1 cellular context compared by ENCODE assay signal in genomic region chr20:53080412-53080962, GRCh38.
TF ChIP-seq lines count a peak whose summit lies in the region.

No MANE protein-coding gene starts in this region.

TF ChIP-seq in HepG2, 621 proteins besides CTCF, POLR2A, EP300 and RAD21 (continued from another document):
- TF ChIP-seq AKNA (CRISPR knock-in tag; IDR thresholded peaks at IDR 0.05; ENCODE audit: borderline replicate concordance): no peak
- TF ChIP-seq DNMT3B (CRISPR knock-in tag; conservative IDR thresholded peaks at IDR 0.05): 0 out of 2 replicates have a peak, but pooled peaks have one; percentile 51
- TF ChIP-seq SNAI1 (CRISPR knock-in tag; IDR thresholded peaks at IDR 0.05; ENCODE audit: borderline replicate concordance): no peak
- TF ChIP-seq ZFP91 (CRISPR knock-in tag; IDR thresholded peaks at IDR 0.05; ENCODE audit: borderline replicate concordance): 0 out of 2 replicates have a peak, but pooled peaks have one; percentile 27
- TF ChIP-seq ZNF558 (CRISPR knock-in tag; IDR thresholded peaks at IDR 0.05; ENCODE audit: borderline replicate concordance): no peak
- 0 out of 2 replicates have a peak, but pooled peaks have one; percentile 30 for TF ChIP-seq ZNF605 (CRISPR knock-in tag; IDR thresholded peaks at IDR 0.05)
- no peak for TF ChIP-seq GABPB1 (CRISPR knock-in tag; IDR thresholded peaks at IDR 0.05)
- peak; percentile 67; the same call in 1 of the 2 replicates for TF ChIP-seq ZNF430 (CRISPR knock-in tag; IDR thresholded peaks at IDR 0.05)
- TF ChIP-seq ZNF276 (CRISPR knock-in tag; IDR thresholded peaks at IDR 0.05; ENCODE audit: low read depth): 0 out of 2 replicates have a peak, but pooled peaks have one; percentile 8
- TF ChIP-seq SNAPC5 (CRISPR knock-in tag; IDR thresholded peaks at IDR 0.05; ENCODE audit: borderline replicate concordance): no peak
- 0 out of 2 replicates have a peak, but pooled peaks have one; percentile 49 for TF ChIP-seq KDM4B (CRISPR knock-in tag; IDR thresholded peaks at IDR 0.05)
- TF ChIP-seq PATZ1 (CRISPR knock-in tag; IDR thresholded peaks at IDR 0.05): no peak
- no peak for TF ChIP-seq SIX1 (CRISPR knock-in tag; IDR thresholded peaks at IDR 0.05; ENCODE audit: borderline replicate concordance)
- TF ChIP-seq REL (CRISPR knock-in tag; conservative IDR thresholded peaks at IDR 0.05): 0 out of 2 replicates have a peak, but pooled peaks have one; percentile 36
- no peak for TF ChIP-seq ZFX (CRISPR knock-in tag; IDR thresholded peaks at IDR 0.05; ENCODE audit: low read depth)
- TF ChIP-seq SSRP1 (CRISPR knock-in tag; IDR thresholded peaks at IDR 0.05): peak; percentile 59; the same call in 1 of the 2 replicates
- no peak for TF ChIP-seq ZNF660 (CRISPR knock-in tag; IDR thresholded peaks at IDR 0.05; ENCODE audit: borderline replicate concordance, low read depth)
- TF ChIP-seq ZNF780A (CRISPR knock-in tag; IDR thresholded peaks at IDR 0.05): no peak
- no peak for TF ChIP-seq ZNF607 (CRISPR knock-in tag; IDR thresholded peaks at IDR 0.05; ENCODE audit: borderline replicate concordance)
- no peak for TF ChIP-seq ZGPAT (CRISPR knock-in tag; IDR thresholded peaks at IDR 0.05)
- TF ChIP-seq ZNF687 (CRISPR knock-in tag; IDR thresholded peaks at IDR 0.05): peak; percentile 60
- 0 out of 2 replicates have a peak, but pooled peaks have one; percentile 9 for TF ChIP-seq NCOA2 (CRISPR knock-in tag; IDR thresholded peaks at IDR 0.05)
- peak; percentile 47; the same call in 1 of the 2 replicates for TF ChIP-seq ZNF614 (CRISPR knock-in tag; IDR thresholded peaks at IDR 0.05; ENCODE audit: borderline replicate concordance)
- TF ChIP-seq EED (CRISPR knock-in tag; IDR thresholded peaks at IDR 0.05): no peak
- TF ChIP-seq ZBTB38 (CRISPR knock-in tag; IDR thresholded peaks at IDR 0.05): peak; percentile 52; the same call in 1 of the 2 replicates
- no peak for TF ChIP-seq USF2 (IDR thresholded peaks at IDR 0.05; ENCODE audit: low read depth, low read length)
- TF ChIP-seq USF2 (CRISPR knock-in tag; IDR thresholded peaks at IDR 0.05; ENCODE audit: borderline replicate concordance): no peak
- no peak for TF ChIP-seq TEAD3 (CRISPR knock-in tag; optimal IDR thresholded peaks at IDR 0.05; ENCODE audit: borderline replicate concordance)
- no peak for TF ChIP-seq SMAD1 (CRISPR knock-in tag; IDR thresholded peaks at IDR 0.05; ENCODE audit: borderline replicate concordance, low read depth)
- TF ChIP-seq ZNF24 (IDR thresholded peaks at IDR 0.05): no peak
- no peak for TF ChIP-seq CREB1 (IDR thresholded peaks at IDR 0.05)
- TF ChIP-seq CREB1 (CRISPR knock-in tag; IDR thresholded peaks at IDR 0.05): no peak
- 0 out of 2 replicates have a peak, but pooled peaks have one; percentile 32 for TF ChIP-seq HBP1 (CRISPR knock-in tag; IDR thresholded peaks at IDR 0.05; ENCODE audit: low read depth)
- peak; percentile 49; the same call in 1 of the 2 replicates for TF ChIP-seq ZNF891 (CRISPR knock-in tag; IDR thresholded peaks at IDR 0.05)
- TF ChIP-seq CBX2 (IDR thresholded peaks at IDR 0.05; ENCODE audit: low read depth, low read length): 0 out of 2 replicates have a peak, but pooled peaks have one; percentile 8
- no peak for TF ChIP-seq CBX2 (CRISPR knock-in tag; IDR thresholded peaks at IDR 0.05; ENCODE audit: low read depth)
- 0 out of 2 replicates have a peak, but pooled peaks have one; percentile 83 for TF ChIP-seq ZNF737 (CRISPR knock-in tag; IDR thresholded peaks at IDR 0.05; ENCODE audit: borderline replicate concordance)
- no peak for TF ChIP-seq NFATC3 (CRISPR knock-in tag; IDR thresholded peaks at IDR 0.05)
